In genomic region chr2:29394311-29394710, GRCh38 we compare ENCODE assay signal across 16 cellular contexts.
DNase-seq lines count a peak whose midpoint lies in the region; TF ChIP-seq lines count a peak whose summit lies in the region.
"Had no signal": no experiment of that assay in that cellular context is flagged by ENCODE, and none has a peak within 500 bp of the region (broad histone marks: within the 10 kb centered on the region; RNA-seq: fewer than 3 reads in every experiment).

No MANE protein-coding gene starts in this region.

- H3K4me3 Mint-ChIP-seq in glutamatergic neuron (ENCODE audit: unreplicated experiment): no peak overlapping the region
- H3K4me3 Mint-ChIP-seq: CD14-positive monocyte; CD4-positive, alpha-beta memory T cell had no signal

- peak overlapping the region; percentile 48 for H3K27ac Mint-ChIP-seq in glutamatergic neuron (ENCODE audit: unreplicated experiment)
- H3K27ac Mint-ChIP-seq: CD14-positive monocyte; CD4-positive, alpha-beta memory T cell had no signal

- H3K4me2 ChIP-seq in neuronal stem cell (ENCODE audit: insufficient read depth, low read length, poor library complexity, severe bottlenecking): no peak overlapping the region
- H3K4me2 ChIP-seq: A549, BLaER1, KMS-11 had no signal

- no peak overlapping the region for H4K8ac ChIP-seq in neuronal stem cell (ENCODE audit: low read depth, low read length)

- H2BK15ac ChIP-seq in neuronal stem cell (ENCODE audit: low read length): no peak overlapping the region

- no peak overlapping the region for H3K23ac ChIP-seq in neuronal stem cell (ENCODE audit: low read depth, low read length, poor library complexity)

- no peaks in the 10 kb centered on the region for H3K79me1 ChIP-seq in neuronal stem cell (ENCODE audit: low read depth, low read length)

- no peak overlapping the region for H2BK12ac ChIP-seq in neuronal stem cell (ENCODE audit: low read length)

- H4K91ac ChIP-seq in neuronal stem cell (ENCODE audit: low read depth, low read length, poor library complexity): no peak overlapping the region

- H3K9ac ChIP-seq in neuronal stem cell (ENCODE audit: low read depth, low read length, poor library complexity): no peak overlapping the region
- H3K9ac ChIP-seq: BLaER1, KMS-11 had no signal

- peaks cover 4% of the 10 kb centered on the region for H3K27me3 Mint-ChIP-seq in glutamatergic neuron (ENCODE audit: unreplicated experiment)

- H2AK5ac ChIP-seq in neuronal stem cell (ENCODE audit: low read depth, low read length): no peak overlapping the region

- peak overlapping the region; percentile 73 for H2AFZ ChIP-seq in neuronal stem cell (ENCODE audit: low read length)

- no peak overlapping the region for H3K4me3 ChIP-seq in neuronal stem cell (ENCODE audit: low read length in 2 of 2)
- H3K4me3 ChIP-seq: A549, BLaER1 had no signal

- no peak for TF ChIP-seq CTCF in glutamatergic neuron (IDR thresholded peaks at IDR 0.05; ENCODE audit: partially characterized antibody, unreplicated experiment)

- no peak overlapping the region for H2BK120ac ChIP-seq in neuronal stem cell (ENCODE audit: low read depth, low read length)

- no peak overlapping the region for H3K4ac ChIP-seq in neuronal stem cell (ENCODE audit: low read length)

- H3K36me3 ChIP-seq in neuronal stem cell (replicated peaks in 1 of 2; ENCODE audit: control insufficient read depth in 2 of 2, insufficient read depth in 2 of 2, low read length in 2 of 2): no peaks in the 10 kb centered on the region
- H3K36me3 ChIP-seq: BLaER1 had no signal

- peaks cover 11% of the 10 kb centered on the region in 2 donors for H3K4me1 ChIP-seq in neuronal stem cell (ENCODE audit: control insufficient read depth in 2 of 2, insufficient read depth in 1 of 2, low read depth in 1 of 2, low read length in 2 of 2)
- H3K4me1 ChIP-seq: A549, BLaER1 had no signal

- H3K27me3 ChIP-seq in neuronal stem cell (ENCODE audit: control insufficient read depth in 3 of 3, insufficient read depth in 3 of 3, low read depth in 1 of 3, low read length in 3 of 3): no peaks in the 10 kb centered on the region
- H3K27me3 ChIP-seq: BLaER1 had no signal

- H2BK5ac ChIP-seq in neuronal stem cell (ENCODE audit: low read length): no peak overlapping the region

- peaks cover 0 to 1% of the 10 kb centered on the region in 2 donors for H3K9me3 ChIP-seq in neuronal stem cell (replicated peaks in 1 of 2; ENCODE audit: control insufficient read depth in 2 of 2, insufficient read depth in 1 of 2, low read depth in 1 of 2, low read length in 2 of 2)
- H3K9me3 ChIP-seq: A549, BLaER1 had no signal

- H3K4me1 Mint-ChIP-seq in glutamatergic neuron (ENCODE audit: low read depth, unreplicated experiment): peaks cover 42% of the 10 kb centered on the region
- H3K4me1 Mint-ChIP-seq: CD14-positive monocyte; CD4-positive, alpha-beta memory T cell had no signal

- H3K36me3 Mint-ChIP-seq in glutamatergic neuron (ENCODE audit: unreplicated experiment): no peaks in the 10 kb centered on the region
- H3K36me3 Mint-ChIP-seq: CD14-positive monocyte; CD4-positive, alpha-beta memory T cell had no signal

- H3K14ac ChIP-seq in neuronal stem cell (ENCODE audit: low read length): no peak overlapping the region

- H3K18ac ChIP-seq in neuronal stem cell (ENCODE audit: low read length): no peak overlapping the region

- DNase-seq in DMS 273 (lab: John Stamatoyannopoulos, UW; ENCODE audit: unreplicated experiment) (peak; percentile 30), DMS 273 treated with DMSO at 0.1 percent for 48 hours (lab: John Stamatoyannopoulos, UW) (no peak), glutamatergic neuron (no peak), neuronal stem cell (ENCODE audit: low spot score) (no peak), LoVo (ENCODE audit: low spot score) (no peak), anterior cingulate cortex (lab: John Stamatoyannopoulos, UW) (no peak)
- no peak for DNase-seq in activated CD4-positive, alpha-beta T cell treated with anti-CD3 and anti-CD28 coated beads, Interleukin-2, amount 50 U/mL, for 48 hours
- DNase-seq: CD4-positive, alpha-beta memory T cell; GOT3; HCEC 1CT had no signal

- H3K9me3 Mint-ChIP-seq in glutamatergic neuron (ENCODE audit: unreplicated experiment): peaks cover 2% of the 10 kb centered on the region
- H3K9me3 Mint-ChIP-seq: CD4-positive, alpha-beta memory T cell had no signal

- no peak overlapping the region for H3K27ac ChIP-seq in neuronal stem cell (replicated peaks; ENCODE audit: low read length)
- H3K27ac ChIP-seq: 22Rv1, A549, BLaER1, HL-60, KMS-11 had no signal
